17 cellular contexts compared by ENCODE assay signal in the genomic region with DNA sequence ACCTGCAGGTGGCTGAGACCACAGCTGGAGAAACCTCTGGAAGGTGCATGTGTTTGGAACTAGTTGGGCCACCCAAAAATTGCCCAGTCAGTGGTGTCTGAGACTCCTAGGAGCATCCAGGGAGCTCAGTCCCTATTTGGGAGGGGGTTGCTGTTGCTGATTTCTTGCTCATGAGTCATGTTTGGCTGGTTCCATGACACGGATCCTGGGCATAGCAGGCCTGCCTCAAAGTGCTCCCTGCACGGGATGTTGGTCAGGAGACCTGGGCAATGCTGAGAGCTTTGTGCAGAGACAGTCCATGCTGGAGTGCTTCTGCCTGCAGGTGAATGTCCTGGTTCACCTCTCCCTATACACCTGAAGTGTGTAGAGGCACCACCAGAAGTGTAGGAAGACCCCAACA.
DNase-seq lines count a peak whose midpoint lies in the region; ATAC-seq, FAIRE-seq and TF ChIP-seq lines count a peak whose summit lies in the region.
"Had no signal": no experiment of that assay in that cellular context is flagged by ENCODE, and none has a peak within 500 bp of the region (broad histone marks: within the 10 kb centered on the region; RNA-seq: fewer than 3 reads in every experiment).

No MANE protein-coding gene starts in this region.

- no peak overlapping the region for H3K9ac ChIP-seq in IMR-90 (ENCODE audit: low read depth, low read length)

- no peak overlapping the region; the same call in 2 of the 3 replicates for H2BK15ac ChIP-seq in IMR-90 (ENCODE audit: low read depth, low read length)

- peak overlapping the region; percentile 68 for H2BK120ac ChIP-seq in IMR-90 (ENCODE audit: low read depth, low read length)

- H3K79me2 ChIP-seq in osteoblast (ENCODE audit: insufficient read depth, low read length) = peaks cover 45% of the 10 kb centered on the region

- ATAC-seq in IMR-90 (ENCODE audit: low read depth) (no peak; the same call in 1 of the 2 replicates), T-helper 17 cell (no peak)
- no peak for ATAC-seq in activated CD4-positive, CD25-positive, alpha-beta regulatory T cell treated with anti-CD3 and anti-CD28 coated beads, Interleukin-2, amount 50 U/mL, for 24 hours
- ATAC-seq: HepG2 had no signal

- H3K27ac ChIP-seq in IMR-90 (ENCODE audit: insufficient read depth, low read length) (peak overlapping the region; percentile 11; the same call in 1 of the 2 replicates), osteoblast (ENCODE audit: low read depth, low read length) (peak overlapping the region; percentile 77)
- H3K27ac ChIP-seq: Peyer's patch had no signal

- H2AFZ ChIP-seq in IMR-90 (replicated peaks; ENCODE audit: low read length, poor library complexity) (peak overlapping the region; percentile 40), osteoblast (ENCODE audit: low read length) (no peak overlapping the region)

- H3K79me1 ChIP-seq in IMR-90 (ENCODE audit: low read depth in 1 of 2, low read length in 2 of 2) = peaks cover 24 to 93% of the 10 kb centered on the region in 2 experiments; a peak in 3 of 4 replicates

- FAIRE-seq in bronchial epithelial cell (lab: Jason Lieb, UNC) = peak; percentile 40
- FAIRE-seq: HepG2 had no signal

- H2BK5ac ChIP-seq in IMR-90 (ENCODE audit: low read depth, low read length, poor library complexity, severe bottlenecking) = peak overlapping the region; percentile 83

- H4K8ac ChIP-seq in IMR-90 (ENCODE audit: low read depth in 2 of 2, low read length in 2 of 2) = peak overlapping the region in 1 of 2 experiments; percentile 66; a peak in 1 of 4 replicates

- in situ Hi-C loops in IMR-90 (cut with MboI; ENCODE audit: low sequenced_read_pairs) = no loop called here

- no peak overlapping the region for H3K56ac ChIP-seq in IMR-90 (ENCODE audit: extremely low read depth, insufficient read depth, low read length)

- H3K4me2 ChIP-seq in IMR-90 (ENCODE audit: low read depth, low read length) (no peak overlapping the region), osteoblast (ENCODE audit: insufficient read depth, low read length) (peak overlapping the region; percentile 14)

- peak overlapping the region; percentile 6; the same call in 1 of the 2 replicates for H3K18ac ChIP-seq in IMR-90 (ENCODE audit: low read depth, low read length)

- dilution Hi-C loops in IMR-90 (cut with HindIII; ENCODE audit: low sequenced_read_pairs, unreplicated experiment) = no loop called here

- TF ChIP-seq CTCF in IMR-90 (conservative IDR thresholded peaks at IDR 0.05; ENCODE audit: low read depth, low read length) (no peak), bronchial epithelial cell (IDR thresholded peaks at IDR 0.05; ENCODE audit: insufficient read depth, low read length, severe bottlenecking) (no peak), osteoblast (IDR thresholded peaks at IDR 0.05; ENCODE audit: extremely low read depth, low read depth, low read length) (no peak)

- H3K4me1 ChIP-seq in IMR-90 (ENCODE audit: control insufficient read depth, insufficient read depth, low read length) (peaks cover 46% of the 10 kb centered on the region), osteoblast (ENCODE audit: insufficient read depth, low read length) (peaks cover 57% of the 10 kb centered on the region)

- peaks cover 13% of the 10 kb centered on the region for H4K20me1 ChIP-seq in IMR-90 (ENCODE audit: insufficient read depth, low read length)
- no peaks in the 10 kb centered on the region for H4K20me1 ChIP-seq in osteoblast (ENCODE audit: insufficient read depth, low read length)

- CTCF ChIA-PET in IMR-90 (lab: Yijun Ruan, JAX) = no interaction called here

- no peak for TF ChIP-seq RAD21 in IMR-90 (IDR thresholded peaks at IDR 0.05; ENCODE audit: low read length)

- H3K36me3 Mint-ChIP-seq in T-helper 17 cell (ENCODE audit: low read depth) = no peaks in the 10 kb centered on the region
- H3K36me3 Mint-ChIP-seq: CD8-positive, alpha-beta memory T cell had no signal

- no peak overlapping the region for H3K4me3 ChIP-seq in IMR-90 (ENCODE audit: insufficient read depth, low read depth, low read length)
- no peak overlapping the region for H3K4me3 ChIP-seq in bronchial epithelial cell (ENCODE audit: low read depth, low read length)
- no peak overlapping the region for H3K4me3 ChIP-seq in osteoblast (ENCODE audit: insufficient read depth, low read length)
- H3K4me3 ChIP-seq: HAP-1, Peyer's patch had no signal

- no peak for TF ChIP-seq POLR2A in IMR-90 (IDR thresholded peaks at IDR 0.05; ENCODE audit: low read depth, low read length)

- POLR2A ChIA-PET in IMR-90 (lab: Charles Lee; ENCODE audit: unreplicated experiment) = interaction anchor here (0.6 kb wide), 1 partner anchor 698 kb away, joined by 7 read pairs; no protein-coding TSS in a partner anchor

- H4K91ac ChIP-seq in IMR-90 (ENCODE audit: insufficient read depth, low read depth, low read length) = peak overlapping the region; percentile 76

- H3K4me3 Mint-ChIP-seq in T-helper 17 cell = no peak overlapping the region
- H3K4me3 Mint-ChIP-seq: CD8-positive, alpha-beta memory T cell had no signal

- no peaks in the 10 kb centered on the region for H3K4me1 Mint-ChIP-seq in T-helper 17 cell
- H3K4me1 Mint-ChIP-seq: CD8-positive, alpha-beta memory T cell had no signal

- H2AK5ac ChIP-seq in IMR-90 (ENCODE audit: low read depth, low read length) = peak overlapping the region; percentile 91

- H3K27me3 ChIP-seq in IMR-90 (ENCODE audit: control insufficient read depth, insufficient read depth, low read length) (no peaks in the 10 kb centered on the region), bronchial epithelial cell (ENCODE audit: control insufficient read depth, insufficient read depth, low read length) (no peaks in the 10 kb centered on the region), osteoblast (ENCODE audit: insufficient read depth, low read length) (no peaks in the 10 kb centered on the region)
- H3K27me3 ChIP-seq: Peyer's patch had no signal

- peak overlapping the region; percentile 83; the same call in 1 of the 2 replicates for H3K23ac ChIP-seq in IMR-90 (ENCODE audit: low read depth, low read length)

- peak overlapping the region; percentile 80 for H2AK9ac ChIP-seq in IMR-90 (replicated peaks; ENCODE audit: low read depth, low read length, poor library complexity)

- peaks cover 2% of the 10 kb centered on the region; the same call in 1 of the 2 replicates for H3K9me3 ChIP-seq in IMR-90 (ENCODE audit: control insufficient read depth, insufficient read depth, low read length)
- H3K9me3 ChIP-seq in osteoblast (ENCODE audit: low read depth, low read length) = no peaks in the 10 kb centered on the region
- no peaks in the 10 kb centered on the region for H3K9me3 ChIP-seq in T-helper 17 cell (ENCODE audit: control insufficient read depth, low read length, poor library complexity, severe bottlenecking)
- H3K9me3 ChIP-seq: HAP-1, Peyer's patch had no signal

- peaks cover 7% of the 10 kb centered on the region for H3K27me3 Mint-ChIP-seq in T-helper 17 cell

- H3K4ac ChIP-seq in IMR-90 (ENCODE audit: low read depth, low read length) = peak overlapping the region; percentile 90

- H3K14ac ChIP-seq in IMR-90 (replicated peaks; ENCODE audit: low read depth, low read length) = peak overlapping the region; percentile 80

- H3K36me3 ChIP-seq in IMR-90 (ENCODE audit: control insufficient read depth, insufficient read depth, low read length) = peaks cover 24% of the 10 kb centered on the region
- H3K36me3 ChIP-seq in bronchial epithelial cell (ENCODE audit: control insufficient read depth, insufficient read depth, low read length) = no peaks in the 10 kb centered on the region
- H3K36me3 ChIP-seq in osteoblast (ENCODE audit: insufficient read depth, low read length) = peaks cover 11% of the 10 kb centered on the region
- H3K36me3 ChIP-seq: HAP-1, Peyer's patch had no signal

- BruUV-seq in IMR-90 (replicated peaks; lab: Mats Ljungman, UMichigan) = no TSS peak

- WGBS in IMR-90 (ENCODE audit: extremely low coverage in 2 of 2, insufficient read length in 1 of 2), 2 experiments = 14% methylated on average over 1 of the region's 2 CpGs; no CpG with 5 or more reads in 1 of the 2 experiments

- H3K9me1 ChIP-seq in IMR-90 (ENCODE audit: insufficient read depth, low read length) = peaks cover 60% of the 10 kb centered on the region

- H4K5ac ChIP-seq in IMR-90 (ENCODE audit: low read depth, low read length) = no peak overlapping the region

- intact Hi-C loops in IMR-90 (cut with micrococcal nuclease) = loop anchor here (10.0 kb wide), 1 partner anchor 235 kb away; no protein-coding TSS in a partner anchor

- peak overlapping the region; percentile 41 for H2BK20ac ChIP-seq in IMR-90 (ENCODE audit: low read depth, low read length)

- DNase-seq in AG08395 (ENCODE audit: low spot score) (peak; percentile 21), IMR-90 (peak; percentile 59), bronchial epithelial cell (ENCODE audit: low read depth) (no peak), osteoblast (ENCODE audit: insufficient read length, low spot score, missing footprints) (peak; percentile 95), GOT3 (lab: John Stamatoyannopoulos, UW) (no peak), COLO668 (lab: John Stamatoyannopoulos, UW; ENCODE audit: unreplicated experiment) (no peak), T-helper 17 cell (no peak)
- DNase-seq: CD8-positive, alpha-beta memory T cell; Karpas-422; NCI-H187 treated with DMSO at 0.1 percent for 48 hours; NCI-H2171 treated with DMSO at 0.1 percent for 48 hours; NCI-H82; Peyer's patch; SHP77 had no signal

- H3K27ac Mint-ChIP-seq in T-helper 17 cell = no peak overlapping the region
- H3K27ac Mint-ChIP-seq: CD8-positive, alpha-beta memory T cell had no signal

TF ChIP-seq in IMR-90, 13 proteins besides CTCF, POLR2A, EP300 and RAD21:
- TF ChIP-seq NFE2L2 (IDR thresholded peaks at IDR 0.05; ENCODE audit: low read depth, low read length) (peak; percentile 18; the same call in 1 of the 2 replicates), USF2 (IDR thresholded peaks at IDR 0.05; ENCODE audit: low read depth, low read length) (no peak), BHLHE40 (IDR thresholded peaks at IDR 0.05; ENCODE audit: low read depth, low read length) (peak; percentile 90)

Comparison
In these comparisons a context has a peak if more than half of its experiments do, and no peak if none do; other contexts are left out.
1. DNase-seq: peak in AG08395 (single experiment), IMR-90 (single experiment) and osteoblast (single experiment); none in bronchial epithelial cell (single experiment), GOT3 (single experiment), COLO668 (single experiment) and T-helper 17 cell (0 of 3).